In the genomic region with DNA sequence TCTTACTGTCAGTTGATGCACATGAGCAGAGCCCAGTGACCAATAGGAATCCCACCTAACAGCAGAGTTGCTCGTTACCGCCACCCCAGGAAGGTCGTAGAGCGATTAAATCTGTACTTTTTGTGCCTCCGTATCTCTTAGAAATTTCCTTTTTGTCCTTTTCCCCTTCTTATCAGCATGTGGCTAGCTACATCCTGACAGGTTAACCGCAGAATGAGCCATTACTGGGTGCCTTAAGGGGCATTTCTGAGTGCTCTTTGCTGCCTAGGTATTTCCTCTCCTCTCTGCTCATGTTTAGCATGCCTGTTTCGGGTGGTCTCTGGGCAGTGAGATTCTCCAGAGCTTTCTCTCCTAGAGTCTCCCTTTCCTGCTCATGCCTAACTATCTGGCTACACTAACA, we compare ENCODE assay signal across 18 cellular contexts.
"Had no signal": no experiment of that assay in that cellular context is flagged by ENCODE, and none has a peak within 500 bp of the region (broad histone marks: within the 10 kb centered on the region; RNA-seq: fewer than 3 reads in every experiment).

No MANE protein-coding gene starts in this region.

- H3K9me3 ChIP-seq: ascending aorta, breast epithelium, esophagus squamous epithelium, left lung, neutrophil, tibial artery had no signal

- H3K27ac ChIP-seq: ascending aorta, breast epithelium, esophagus squamous epithelium, hepatocyte, left lung, neutrophil, tibial artery had no signal

- H3K79me2 ChIP-seq: hepatocyte had no signal

- H3K27me3 ChIP-seq: ascending aorta, esophagus squamous epithelium, hepatocyte, left lung, neutrophil, tibial artery had no signal

- H3K4me2 ChIP-seq: hepatocyte had no signal

- H3K4me1 Mint-ChIP-seq: naive thymus-derived CD8-positive, alpha-beta T cell; stimulated activated naive B cell treated with anti-CD40 and anti-IgM and Interleukin-4, amounts not matched to agents 10 μg/mL and 1 μg/mL and 100 μg/mL, for 72 hours had no signal

- H3K27ac Mint-ChIP-seq: naive thymus-derived CD8-positive, alpha-beta T cell; stimulated activated naive B cell treated with anti-CD40 and anti-IgM and Interleukin-4, amounts not matched to agents 10 μg/mL and 1 μg/mL and 100 μg/mL, for 72 hours had no signal

- H3K9me3 Mint-ChIP-seq: naive thymus-derived CD8-positive, alpha-beta T cell had no signal

- H3K36me3 ChIP-seq: ascending aorta, breast epithelium, esophagus squamous epithelium, left lung, neutrophil, tibial artery had no signal

- H3K4me3 ChIP-seq: ascending aorta, breast epithelium, esophagus squamous epithelium, hepatocyte, left lung, tibial artery had no signal

- ATAC-seq: activated CD4-positive, CD25-positive, alpha-beta regulatory T cell treated with anti-CD3 and anti-CD28 coated beads, Interleukin-2, amount 50 U/mL, for 24 hours; left lung; naive thymus-derived CD8-positive, alpha-beta T cell; stimulated activated naive B cell treated with anti-CD40 and anti-IgM and Interleukin-4, amounts not matched to agents 10 μg/mL and 1 μg/mL and 100 μg/mL, for 72 hours had no signal

- H3K4me1 ChIP-seq: ascending aorta, breast epithelium, esophagus squamous epithelium, left lung, tibial artery had no signal

- H3K36me3 Mint-ChIP-seq: naive thymus-derived CD8-positive, alpha-beta T cell; stimulated activated naive B cell treated with anti-CD40 and anti-IgM and Interleukin-4, amounts not matched to agents 10 μg/mL and 1 μg/mL and 100 μg/mL, for 72 hours had no signal

- H3K27me3 Mint-ChIP-seq: naive thymus-derived CD8-positive, alpha-beta T cell; stimulated activated naive B cell treated with anti-CD40 and anti-IgM and Interleukin-4, amounts not matched to agents 10 μg/mL and 1 μg/mL and 100 μg/mL, for 72 hours had no signal

- DNase-seq: activated CD4-positive, alpha-beta T cell treated with anti-CD3 and anti-CD28 coated beads, Interleukin-2, amount 50 U/mL, for 1 hour; activated naive CD4-positive, alpha-beta T cell; activated T-cell treated with anti-CD3 and anti-CD28 coated beads for 4 hours; cerebellar nuclear complex; effector CD8-positive, alpha-beta T cell; esophagus squamous epithelium; kidney; left lung; naive thymus-derived CD8-positive, alpha-beta T cell; retina; stimulated activated CD4-positive, alpha-beta T cell treated with anti-CD3 and anti-CD28 coated beads, Interleukin-4, amount 100 ng/mL, for 1 hour; stimulated activated naive B cell treated with anti-CD40 and anti-IgM and Interleukin-4, amounts not matched to agents 10 μg/mL and 1 μg/mL and 100 μg/mL, for 72 hours; tibial artery had no signal

- H2AFZ ChIP-seq: hepatocyte had no signal

- H3K4me3 Mint-ChIP-seq: naive thymus-derived CD8-positive, alpha-beta T cell; stimulated activated naive B cell treated with anti-CD40 and anti-IgM and Interleukin-4, amounts not matched to agents 10 μg/mL and 1 μg/mL and 100 μg/mL, for 72 hours had no signal
